Comparison of ENCODE assay signal across 8 cellular contexts in the genomic region with DNA sequence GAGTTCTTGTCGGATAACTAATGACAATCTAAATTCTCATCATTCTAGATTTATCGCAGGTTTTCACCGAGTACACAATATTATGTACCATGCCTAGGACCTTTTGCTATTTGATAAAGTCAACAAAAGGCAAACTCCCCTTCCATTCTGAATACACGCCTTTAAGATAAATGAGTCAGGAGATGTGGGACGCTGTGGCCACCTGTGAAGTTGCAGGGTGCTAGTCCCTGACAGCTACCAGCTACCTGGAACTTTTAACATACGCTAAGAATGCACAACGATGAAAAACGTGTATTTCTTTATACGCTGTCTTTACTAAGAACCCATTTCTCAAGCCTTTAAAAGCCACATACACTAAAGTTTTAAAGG. TPM values are rescaled to one million over a fixed set of nuclear protein-coding genes. Genes with fewer than 3 reads are reported as not detected.
DNase-seq lines count a peak whose midpoint lies in the region; ATAC-seq and TF ChIP-seq lines count a peak whose summit lies in the region.

No MANE protein-coding gene starts in this region.

- no peak for ATAC-seq in HG03460 (IDR thresholded peaks at IDR 0.05; ENCODE audit: unreplicated experiment)
- no peak for ATAC-seq in GM18517 (IDR thresholded peaks at IDR 0.05; ENCODE audit: unreplicated experiment)

- H3K9me3 ChIP-seq in SU-DHL-6 (ENCODE audit: insufficient read depth, low read length) (no peaks in the 10 kb centered on the region), skeletal muscle tissue (ENCODE audit: control insufficient read depth in 3 of 3, low read length in 3 of 3) (no peaks in the 10 kb centered on the region)

- peak overlapping the region; percentile 81 for H2AFZ ChIP-seq in SU-DHL-6 (ENCODE audit: low read depth, low read length, severe bottlenecking)

- H3K27me3 ChIP-seq in H7 (ENCODE audit: control insufficient read depth, insufficient read depth, low read length) (no peaks in the 10 kb centered on the region), SU-DHL-6 (ENCODE audit: low read length) (no peaks in the 10 kb centered on the region), skeletal muscle tissue (ENCODE audit: control insufficient read depth in 3 of 3, insufficient read depth in 3 of 3, low read length in 3 of 3) (no peaks in the 10 kb centered on the region)

- no peaks in the 10 kb centered on the region for H4K20me1 ChIP-seq in SU-DHL-6 (ENCODE audit: low read depth, low read length)

- peak overlapping the region; percentile 59 for H3K27ac ChIP-seq in SU-DHL-6 (ENCODE audit: low read depth, low read length)
- no peak overlapping the region for H3K27ac ChIP-seq in skeletal muscle tissue (ENCODE audit: low read depth, low read length)

- peak overlapping the region; percentile 59 for H3K4me2 ChIP-seq in SU-DHL-6 (ENCODE audit: low read depth, low read length, poor library complexity, severe bottlenecking)

- no peak for DNase-seq in H7
- no peak for DNase-seq in fibroblast of villous mesenchyme (ENCODE audit: low read depth)
- no peak for DNase-seq in kidney glomerular epithelial cell (lab: John Stamatoyannopoulos, UW)
- DNase-seq in mesenteric fat pad (ENCODE audit: low spot score): no peak

- H3K9ac ChIP-seq in SU-DHL-6 (ENCODE audit: low read length) (peak overlapping the region; percentile 69), skeletal muscle tissue (ENCODE audit: low read depth in 1 of 3, low read length in 3 of 3) (peak overlapping the region; percentile 76 to 84 (median 80))

- H3K9me2 ChIP-seq in SU-DHL-6 (replicated peaks; ENCODE audit: insufficient read depth, low read length): no peaks in the 10 kb centered on the region

- no peak for TF ChIP-seq CTCF in SU-DHL-6 (IDR thresholded peaks at IDR 0.05; ENCODE audit: insufficient read depth, low read length, poor library complexity, severe bottlenecking)
- no peak for TF ChIP-seq CTCF in fibroblast of villous mesenchyme (IDR thresholded peaks at IDR 0.05; ENCODE audit: insufficient read depth, low read depth, low read length)

- no peaks in the 10 kb centered on the region for H3F3A ChIP-seq in SU-DHL-6 (ENCODE audit: insufficient read depth)

- H3K79me2 ChIP-seq in SU-DHL-6 (ENCODE audit: insufficient read depth, low read length): peaks cover 17% of the 10 kb centered on the region; the same call in 1 of the 2 replicates

- peaks cover 5 to 12% (median 9%) of the 10 kb centered on the region in 3 donors for H3K4me1 ChIP-seq in skeletal muscle tissue (ENCODE audit: control insufficient read depth in 3 of 3, insufficient read depth in 3 of 3, low read length in 3 of 3)

- H3K4me3 ChIP-seq in H7 (ENCODE audit: insufficient read depth, low read depth, low read length) (peak overlapping the region; percentile 73), SU-DHL-6 (ENCODE audit: insufficient read depth, low read length, poor library complexity, severe bottlenecking) (peak overlapping the region; percentile 79), fibroblast of villous mesenchyme (ENCODE audit: low read depth, low read length) (peak overlapping the region; percentile 83), skeletal muscle tissue (ENCODE audit: low read length in 3 of 3) (peak overlapping the region; percentile 80 to 87 (median 86))

- H3K36me3 ChIP-seq in H7 (replicated peaks; ENCODE audit: control insufficient read depth, insufficient read depth, low read length) (no peaks in the 10 kb centered on the region; the same call in 1 of the 2 replicates), SU-DHL-6 (ENCODE audit: low read length) (peaks cover 4% of the 10 kb centered on the region; the same call in 1 of the 2 replicates), skeletal muscle tissue (ENCODE audit: control insufficient read depth in 3 of 3, insufficient read depth in 3 of 3, low read length in 3 of 3) (peaks cover 0 to 3% (median 0%) of the 10 kb centered on the region in 3 donors)

RNA-seq across cellular contexts. Expression of gene MDM1, which starts 0.7 kb away (rescaled TPM):
- 7.6 and 14.2 TPM in 2 replicates for total RNA-seq in H7 (2014; rRNA removed; shearing (Covaris generic))
- total RNA-seq in fibroblast of villous mesenchyme (13.0 and 13.5 TPM in 2 replicates), skeletal muscle tissue (8.9 TPM), mesenteric fat pad (14.9 TPM)
